ENCODE assay signal across 28 cellular contexts in the genomic region with DNA sequence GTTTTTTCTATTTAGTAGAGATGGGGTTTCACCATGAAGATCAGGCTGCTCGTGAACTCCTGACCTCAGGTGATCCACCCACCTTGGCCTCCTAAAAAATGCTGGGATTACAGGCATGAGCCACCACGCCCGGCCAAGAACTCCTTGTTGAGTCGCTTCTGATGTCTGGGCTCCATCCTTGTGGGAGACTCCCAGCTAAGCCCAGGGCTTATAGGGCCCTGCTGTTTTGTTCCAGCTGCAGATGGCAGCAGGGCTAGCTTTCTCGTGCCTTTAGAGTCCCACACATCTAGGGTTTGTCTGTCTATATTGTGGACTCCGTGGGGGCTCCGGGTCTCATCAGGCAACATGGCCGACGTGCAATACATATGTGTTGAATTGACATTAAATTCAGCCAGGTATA.
"Had no signal": no experiment of that assay in that cellular context is flagged by ENCODE, and none has a peak within 500 bp of the region (broad histone marks: within the 10 kb centered on the region; RNA-seq: fewer than 3 reads in every experiment).

No MANE protein-coding gene starts in this region.

- H3K4me3 ChIP-seq: pancreas, psoas muscle, right lobe of liver, sigmoid colon, suprapubic skin, testis, tibial artery, transverse colon, upper lobe of right lung, uterus had no signal

- H3K27ac Mint-ChIP-seq: natural killer cell treated with Interleukin-12 subunit alpha and Interleukin-12 subunit beta and Interleukin-15 and Interleukin-18, amount 100 ng/mL, for 72 hours; nephron progenitor cell; stimulated activated memory B cell treated with anti-CD40 and anti-IgM and Interleukin-4, amounts not matched to agents 10 μg/mL and 1 μg/mL and 100 μg/mL, for 72 hours; type B pancreatic cell had no signal

- H3K4me1 ChIP-seq: pancreas, psoas muscle, sigmoid colon, testis, tibial artery, upper lobe of right lung, uterus had no signal

- H3K36me3 ChIP-seq: neutrophil, pancreas, right lobe of liver, sigmoid colon, suprapubic skin, tibial artery, transverse colon, upper lobe of right lung, uterus had no signal

- DNase-seq: naive thymus-derived CD8-positive, alpha-beta T cell; nephron progenitor cell; nucleus accumbens; pancreas; psoas muscle; right cardiac atrium; right lobe of liver; sigmoid colon; small intestine; stimulated activated CD4-positive, alpha-beta T cell treated with anti-CD3 and anti-CD28 coated beads, Interleukin-1b, Interleukin-23, amount 100 ng/mL, for 48 hours; stimulated activated CD4-positive, alpha-beta T cell treated with anti-CD3 and anti-CD28 coated beads, Interleukin-4, amount 100 ng/mL, for 1 hour; stimulated activated CD4-positive, alpha-beta T cell treated with anti-CD3 and anti-CD28 coated beads, Interleukin-4, amount 100 ng/mL, for 4 hours; stimulated activated CD8-positive, alpha-beta memory T cell treated with anti-CD3 and anti-CD28 coated beads, Interleukin-4, amount 100 ng/mL, for 48 hours; stimulated activated naive CD4-positive, alpha-beta T cell; stimulated activated naive CD8-positive, alpha-beta T cell treated with anti-CD3 and anti-CD28 coated beads, Interleukin-15, amount 100 ng/mL, for 72 hours; stimulated activated naive CD8-positive, alpha-beta T cell treated with anti-CD3 and anti-CD28 coated beads, Interleukin-15, Interleukin-2, amounts not matched to agents 100 U/mL and 50 U/mL, for 24 hours; substantia nigra; testis; tibial artery; transverse colon; upper lobe of right lung; uterus had no signal

- H3K4me3 Mint-ChIP-seq: naive thymus-derived CD8-positive, alpha-beta T cell; natural killer cell treated with Interleukin-12 subunit alpha and Interleukin-12 subunit beta and Interleukin-15 and Interleukin-18, amount 100 ng/mL, for 72 hours; nephron progenitor cell; neural crest cell; stimulated activated memory B cell treated with anti-CD40 and anti-IgM and Interleukin-4, amounts not matched to agents 10 μg/mL and 1 μg/mL and 100 μg/mL, for 72 hours; stimulated activated naive CD8-positive, alpha-beta T cell treated with anti-CD3 and anti-CD28 coated beads, Interleukin-15, amount 100 ng/mL, for 72 hours; type B pancreatic cell had no signal

- H3K4me1 Mint-ChIP-seq: stimulated activated memory B cell treated with anti-CD40 and anti-IgM and Interleukin-4, amounts not matched to agents 10 μg/mL and 1 μg/mL and 100 μg/mL, for 72 hours had no signal

- H3K9me3 Mint-ChIP-seq: naive thymus-derived CD8-positive, alpha-beta T cell; natural killer cell treated with Interleukin-12 subunit alpha and Interleukin-12 subunit beta and Interleukin-15 and Interleukin-18, amount 100 ng/mL, for 72 hours; stimulated activated memory B cell treated with anti-CD40 and anti-IgM and Interleukin-4, amounts not matched to agents 10 μg/mL and 1 μg/mL and 100 μg/mL, for 72 hours; stimulated activated naive CD8-positive, alpha-beta T cell treated with anti-CD3 and anti-CD28 coated beads, Interleukin-15, amount 100 ng/mL, for 72 hours had no signal

- H3K27me3 Mint-ChIP-seq: stimulated activated memory B cell treated with anti-CD40 and anti-IgM and Interleukin-4, amounts not matched to agents 10 μg/mL and 1 μg/mL and 100 μg/mL, for 72 hours; stimulated activated naive CD8-positive, alpha-beta T cell treated with anti-CD3 and anti-CD28 coated beads, Interleukin-15, amount 100 ng/mL, for 72 hours had no signal

- H3K36me3 Mint-ChIP-seq: naive thymus-derived CD8-positive, alpha-beta T cell; natural killer cell treated with Interleukin-12 subunit alpha and Interleukin-12 subunit beta and Interleukin-15 and Interleukin-18, amount 100 ng/mL, for 72 hours; stimulated activated memory B cell treated with anti-CD40 and anti-IgM and Interleukin-4, amounts not matched to agents 10 μg/mL and 1 μg/mL and 100 μg/mL, for 72 hours; type B pancreatic cell had no signal

- H3K27me3 ChIP-seq: neutrophil, pancreas, right lobe of liver, sigmoid colon, suprapubic skin, testis, transverse colon, upper lobe of right lung, uterus had no signal

- H3K9me3 ChIP-seq: neutrophil, pancreas, psoas muscle, right lobe of liver, sigmoid colon, suprapubic skin, testis, tibial artery, transverse colon, upper lobe of right lung, uterus had no signal

- ATAC-seq: naive thymus-derived CD8-positive, alpha-beta T cell; natural killer cell treated with Interleukin-12 subunit alpha and Interleukin-12 subunit beta and Interleukin-15 and Interleukin-18, amount 100 ng/mL, for 72 hours; pancreas; psoas muscle; right cardiac atrium; stimulated activated memory B cell treated with anti-CD40 and anti-IgM and Interleukin-4, amounts not matched to agents 10 μg/mL and 1 μg/mL and 100 μg/mL, for 72 hours; stimulated activated naive CD8-positive, alpha-beta T cell treated with anti-CD3 and anti-CD28 coated beads, Interleukin-15, amount 100 ng/mL, for 72 hours; stimulated activated naive CD8-positive, alpha-beta T cell treated with anti-CD3 and anti-CD28 coated beads, Interleukin-15, Interleukin-2, amounts not matched to agents 100 U/mL and 50 U/mL, for 24 hours; upper lobe of right lung had no signal
